Comparison of ENCODE assay signal across 1 cellular context in genomic region chr3:89268059-89268458, GRCh38.
A peak's percentile ranks its signal among the peaks of the same experiment; 100 is the strongest.
TF ChIP-seq lines count a peak whose summit lies in the region.

No MANE protein-coding gene starts in this region.

TF ChIP-seq in HEK293, 187 proteins besides CTCF, POLR2A, EP300 and RAD21 (continued from another document):
- TF ChIP-seq PBX3 (CRISPR knock-in tag; IDR thresholded peaks at IDR 0.05) (no peak), ZNF132 (tag by site-specific recombination; IDR thresholded peaks at IDR 0.05; ENCODE audit: borderline replicate concordance) (no peak), ZNF362 (tag by site-specific recombination; IDR thresholded peaks at IDR 0.05) (no peak), YY2 (tag by site-specific recombination; IDR thresholded peaks at IDR 0.05) (no peak), ZNF768 (tag by site-specific recombination; IDR thresholded peaks at IDR 0.05) (no peak), OSR2 (tag by site-specific recombination; IDR thresholded peaks at IDR 0.05) (peak; percentile 60; the same call in 1 of the 2 replicates), FEZF1 (tag by site-specific recombination; IDR thresholded peaks at IDR 0.05) (0 out of 2 replicates have a peak, but pooled peaks have one; percentile 3), ZFP41 (tag by site-specific recombination; IDR thresholded peaks at IDR 0.05; ENCODE audit: borderline replicate concordance) (no peak), BCL11B (tag by site-specific recombination; IDR thresholded peaks at IDR 0.05; ENCODE audit: low read depth) (no peak)
TF ChIP-seq in HEK293: peak in this region for 4.
